ENCODE assay signal across 35 cellular contexts in genomic region chr2:78865663-78866062, GRCh38.
"Had no signal": no experiment of that assay in that cellular context is flagged by ENCODE, and none has a peak within 500 bp of the region (broad histone marks: within the 10 kb centered on the region; RNA-seq: fewer than 3 reads in every experiment).

No MANE protein-coding gene starts in this region.

- H3K9ac ChIP-seq: KMS-11 had no signal

- H3K4me2 ChIP-seq: KMS-11 had no signal

- H3K27me3 ChIP-seq: MG63 had no signal

- H3K36me3 ChIP-seq: MG63 had no signal

- H3K27ac ChIP-seq: KMS-11 had no signal

- H3K9me3 ChIP-seq: MG63 had no signal

- H3K4me3 ChIP-seq: MG63 had no signal

- DNase-seq: Karpas-422, Kasumi-1, MG63, MM.1S, MV-4-11, NCI-H1048, NCI-H1092, NCI-H1092 treated with DMSO at 0.1 percent for 48 hours, NCI-H1105, NCI-H1105 treated with DMSO at 0.1 percent for 48 hours, NCI-H1417, NCI-H1417 treated with DMSO at 0.1 percent for 48 hours, NCI-H1436, NCI-H1436 treated with DMSO at 0.1 percent for 48 hours, NCI-H146, NCI-H1694, NCI-H1694 treated with DMSO at 0.1 percent for 48 hours, NCI-H187, NCI-H187 treated with DMSO at 0.1 percent for 48 hours, NCI-H1930, NCI-H2029, NCI-H2081, NCI-H2081 treated with DMSO at 0.1 percent for 48 hours, NCI-H2107, NCI-H2171, NCI-H2171 treated with DMSO at 0.1 percent for 48 hours, NCI-H2227 treated with DMSO at 0.1 percent for 48 hours, NCI-H226, NCI-H345, NCI-H446, NCI-H446 treated with DMSO at 0.1 percent for 48 hours, NCI-H510A, NCI-H510A treated with DMSO at 0.1 percent for 48 hours, NCI-H524 had no signal
